ENCODE assay signal across 10 cellular contexts in genomic region chr13:46687810-46688209, GRCh38.
DNase-seq lines count a peak whose midpoint lies in the region; ATAC-seq and TF ChIP-seq lines count a peak whose summit lies in the region.
"Had no signal": no experiment of that assay in that cellular context is flagged by ENCODE, and none has a peak within 500 bp of the region (broad histone marks: within the 10 kb centered on the region; RNA-seq: fewer than 3 reads in every experiment).

No MANE protein-coding gene starts in this region.

- peaks cover 10 to 20% of the 10 kb centered on the region in 2 donors for H3K4me1 Mint-ChIP-seq in natural killer cell
- H3K4me1 Mint-ChIP-seq in natural killer cell treated with Interleukin-12 subunit alpha and Interleukin-12 subunit beta and Interleukin-15 and Interleukin-18, amount 100 ng/mL, for 72 hours (ENCODE audit: low read depth in 2 of 2): peaks cover 9 to 16% of the 10 kb centered on the region in 2 donors
- peaks cover 19% of the 10 kb centered on the region for H3K4me1 Mint-ChIP-seq in stimulated activated naive CD8-positive, alpha-beta T cell treated with anti-CD3 and anti-CD28 coated beads, Interleukin-15, amount 100 ng/mL, for 72 hours

- DNase-seq in natural killer cell: no peak
- DNase-seq in natural killer cell treated with Interleukin-12 subunit alpha and Interleukin-12 subunit beta and Interleukin-15 and Interleukin-18, amount 100 ng/mL, for 72 hours (ENCODE audit: low spot score): no peak
- DNase-seq in NCI-H226: peak; percentile 61
- DNase-seq in stimulated activated naive CD8-positive, alpha-beta T cell treated with anti-CD3 and anti-CD28 coated beads, Interleukin-15, amount 100 ng/mL, for 72 hours: no peak
- DNase-seq in Peyer's patch: no peak
- DNase-seq: caudate nucleus, NCI-H446 treated with DMSO at 0.1 percent for 48 hours had no signal

- TF ChIP-seq POLR2A in Peyer's patch (IDR thresholded peaks at IDR 0.05): no peak

- no peaks in the 10 kb centered on the region for H3K9me3 ChIP-seq in Peyer's patch

- no peak for TF ChIP-seq CTCF in natural killer cell (IDR thresholded peaks at IDR 0.05)
- TF ChIP-seq CTCF in Peyer's patch (IDR thresholded peaks at IDR 0.05): no peak

- peaks cover 0 to 39% (median 0%) of the 10 kb centered on the region in 4 donors for H3K4me1 ChIP-seq in Peyer's patch

- no peaks in the 10 kb centered on the region for H3K9me3 Mint-ChIP-seq in natural killer cell
- no peaks in the 10 kb centered on the region for H3K9me3 Mint-ChIP-seq in natural killer cell treated with Interleukin-12 subunit alpha and Interleukin-12 subunit beta and Interleukin-15 and Interleukin-18, amount 100 ng/mL, for 72 hours
- H3K9me3 Mint-ChIP-seq in stimulated activated naive CD8-positive, alpha-beta T cell treated with anti-CD3 and anti-CD28 coated beads, Interleukin-15, amount 100 ng/mL, for 72 hours: no peaks in the 10 kb centered on the region

- H3K36me3 Mint-ChIP-seq in natural killer cell: no peaks in the 10 kb centered on the region
- H3K36me3 Mint-ChIP-seq in natural killer cell treated with Interleukin-12 subunit alpha and Interleukin-12 subunit beta and Interleukin-15 and Interleukin-18, amount 100 ng/mL, for 72 hours: peaks cover 5% of the 10 kb centered on the region

- peak in 2 of 3 donors; percentile 43 to 83 for ATAC-seq in natural killer cell
- ATAC-seq in natural killer cell treated with Interleukin-12 subunit alpha and Interleukin-12 subunit beta and Interleukin-15 and Interleukin-18, amount 100 ng/mL, for 72 hours: no peak
- ATAC-seq in esophagus mucosa: peak; percentile 52
- peak; percentile 61 for ATAC-seq in stimulated activated naive CD8-positive, alpha-beta T cell treated with anti-CD3 and anti-CD28 coated beads, Interleukin-15, amount 100 ng/mL, for 72 hours
- no peak for ATAC-seq in HG03565 (IDR thresholded peaks at IDR 0.05; ENCODE audit: unreplicated experiment)
- ATAC-seq in GM21723 (IDR thresholded peaks at IDR 0.05; ENCODE audit: unreplicated experiment): no peak

- H3K4me3 Mint-ChIP-seq in natural killer cell: no peak overlapping the region
- no peak overlapping the region for H3K4me3 Mint-ChIP-seq in natural killer cell treated with Interleukin-12 subunit alpha and Interleukin-12 subunit beta and Interleukin-15 and Interleukin-18, amount 100 ng/mL, for 72 hours
- no peak overlapping the region for H3K4me3 Mint-ChIP-seq in stimulated activated naive CD8-positive, alpha-beta T cell treated with anti-CD3 and anti-CD28 coated beads, Interleukin-15, amount 100 ng/mL, for 72 hours

- no peaks in the 10 kb centered on the region for H3K27me3 ChIP-seq in Peyer's patch

- no peak overlapping the region for H3K4me3 ChIP-seq in Peyer's patch

- H3K27ac ChIP-seq in Peyer's patch: no peak overlapping the region

- H3K27ac Mint-ChIP-seq in natural killer cell: peak overlapping the region; percentile 26 to 51
- H3K27ac Mint-ChIP-seq in natural killer cell treated with Interleukin-12 subunit alpha and Interleukin-12 subunit beta and Interleukin-15 and Interleukin-18, amount 100 ng/mL, for 72 hours: no peak overlapping the region
- H3K27ac Mint-ChIP-seq in stimulated activated naive CD8-positive, alpha-beta T cell treated with anti-CD3 and anti-CD28 coated beads, Interleukin-15, amount 100 ng/mL, for 72 hours: no peak overlapping the region

- H3K36me3 ChIP-seq in Peyer's patch: no peaks in the 10 kb centered on the region

- H3K27me3 Mint-ChIP-seq in natural killer cell (ENCODE audit: low read depth in 2 of 2): no peaks in the 10 kb centered on the region
- no peaks in the 10 kb centered on the region for H3K27me3 Mint-ChIP-seq in natural killer cell treated with Interleukin-12 subunit alpha and Interleukin-12 subunit beta and Interleukin-15 and Interleukin-18, amount 100 ng/mL, for 72 hours
- H3K27me3 Mint-ChIP-seq in stimulated activated naive CD8-positive, alpha-beta T cell treated with anti-CD3 and anti-CD28 coated beads, Interleukin-15, amount 100 ng/mL, for 72 hours: no peaks in the 10 kb centered on the region

- intact Hi-C loops in natural killer cell (cut with micrococcal nuclease): no loop called here

Comparison
In these comparisons a context has a peak if more than half of its experiments do, and no peak if none do; other contexts are left out.
1. ATAC-seq: peak in natural killer cell (2 of 3), esophagus mucosa (single experiment) and stimulated activated naive CD8-positive, alpha-beta T cell treated with anti-CD3 and anti-CD28 coated beads, Interleukin-15, amount 100 ng/mL, for 72 hours (single experiment); none in natural killer cell treated with Interleukin-12 subunit alpha and Interleukin-12 subunit beta and Interleukin-15 and Interleukin-18, amount 100 ng/mL, for 72 hours (0 of 2), HG03565 (single experiment) and GM21723 (single experiment).
2. H3K27ac Mint-ChIP-seq: peak in natural killer cell (2 of 2); none in natural killer cell treated with Interleukin-12 subunit alpha and Interleukin-12 subunit beta and Interleukin-15 and Interleukin-18, amount 100 ng/mL, for 72 hours (0 of 2) and stimulated activated naive CD8-positive, alpha-beta T cell treated with anti-CD3 and anti-CD28 coated beads, Interleukin-15, amount 100 ng/mL, for 72 hours (0 of 2).